Comparison of ENCODE assay signal across 9 cellular contexts in the genomic region with DNA sequence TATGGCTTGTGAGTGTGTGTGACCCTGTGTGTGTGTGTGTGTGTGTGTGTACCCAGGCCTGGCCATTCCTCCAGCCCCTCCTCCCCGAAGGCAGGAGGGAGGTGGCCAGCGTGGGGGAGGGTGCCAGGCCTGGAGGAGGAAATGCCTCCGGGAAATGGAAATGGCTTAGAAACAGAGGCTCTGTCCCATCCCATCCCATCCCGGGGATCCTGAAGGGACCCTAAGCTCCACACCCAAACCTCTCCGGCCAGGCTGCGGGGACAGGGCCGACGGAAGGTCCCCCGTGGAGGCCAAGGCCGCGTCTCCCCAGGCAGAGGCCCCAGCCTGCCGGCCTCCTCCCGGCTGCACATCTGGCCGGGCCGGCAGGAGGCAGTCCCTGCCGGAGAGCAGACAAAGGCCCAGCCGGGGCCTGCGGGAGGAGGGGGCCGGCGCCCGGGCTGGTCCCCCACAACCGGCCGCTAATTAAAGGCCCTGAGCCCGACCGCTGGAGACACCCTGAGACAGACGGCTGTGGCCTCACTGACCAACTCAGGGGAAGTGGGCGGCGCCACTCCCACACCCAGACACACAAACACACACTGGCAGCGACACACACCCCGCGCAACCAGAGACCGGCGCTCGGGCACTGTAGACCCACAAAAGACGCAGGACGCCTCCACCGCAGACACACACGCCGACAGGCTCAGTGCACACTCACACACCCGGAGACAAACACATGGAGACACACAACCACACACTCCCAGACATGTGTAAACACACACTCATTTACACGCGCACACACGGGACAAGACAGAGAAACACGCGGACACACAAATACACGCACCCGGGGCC. TPM values are rescaled to one million over a fixed set of nuclear protein-coding genes. Genes with fewer than 3 reads are reported as not detected.
DNase-seq lines count a peak whose midpoint lies in the region; ATAC-seq and TF ChIP-seq lines count a peak whose summit lies in the region.
"Had no signal": no experiment of that assay in that cellular context is flagged by ENCODE, and none has a peak within 500 bp of the region (broad histone marks: within the 10 kb centered on the region; RNA-seq: fewer than 3 reads in every experiment).

No MANE protein-coding gene starts in this region.

- no peak for TF ChIP-seq POLR2A in testis (IDR thresholded peaks at IDR 0.05)

- 2 to 4% methylated on average over 45 to 47 of the region's 47 CpGs for WGBS in lung, 2 donors
- WGBS in testis, 2 donors = 2 to 8% methylated on average over 22 to 46 of the region's 47 CpGs

- H3K4me1 ChIP-seq in duodenal mucosa (ENCODE audit: control insufficient read depth in 1 of 2, insufficient read depth in 2 of 2, low read length in 2 of 2) (peaks cover 7 to 16% of the 10 kb centered on the region in 2 donors), lung (ENCODE audit: control insufficient read depth in 2 of 2, insufficient read depth in 2 of 2, low read length in 2 of 2) (peaks cover 3 to 14% of the 10 kb centered on the region in 2 donors), testis (peaks cover 4% of the 10 kb centered on the region)

- ATAC-seq in lung (ENCODE audit: insufficient read depth, low FRiP score) (no peak), HG03457 (IDR thresholded peaks at IDR 0.05; ENCODE audit: unreplicated experiment) (no peak), HG02970 (IDR thresholded peaks at IDR 0.05; ENCODE audit: low FRiP score, unreplicated experiment) (no peak)

- TF ChIP-seq CTCF in lung (IDR thresholded peaks at IDR 0.05; ENCODE audit: control extremely low read depth, extremely low read depth) = no peak
- no peak for TF ChIP-seq CTCF in testis (IDR thresholded peaks at IDR 0.05)

- peak overlapping the region; percentile 53 for H3K27ac ChIP-seq in SK-N-MC
- no peak overlapping the region for H3K27ac ChIP-seq in duodenal mucosa (ENCODE audit: low read depth, low read length)
- H3K27ac ChIP-seq in lung (ENCODE audit: low read depth in 1 of 2, low read length in 1 of 2) = peak overlapping the region; percentile 39 to 82
- peak overlapping the region; percentile 68 to 76 for H3K27ac ChIP-seq in testis

- intact Hi-C loops in testis (cut with DNase I; ENCODE audit: low total_unique reads) = no loop called here

- H3K9ac ChIP-seq in SK-N-MC (ENCODE audit: insufficient read length) (peak overlapping the region; percentile 84), duodenal mucosa (ENCODE audit: low read depth in 1 of 2, low read length in 2 of 2) (peak overlapping the region; percentile 27 to 72)

- peak overlapping the region; percentile 89 for H3K4me3 ChIP-seq in SK-N-MC
- peak overlapping the region; percentile 57 to 86 for H3K4me3 ChIP-seq in duodenal mucosa (ENCODE audit: low read depth in 1 of 2, low read length in 2 of 2)
- H3K4me3 ChIP-seq in lung = peak overlapping the region; percentile 82
- H3K4me3 ChIP-seq in testis = peak overlapping the region; percentile 65 to 70

- H3K27me3 ChIP-seq in duodenal mucosa (ENCODE audit: control insufficient read depth in 1 of 2, insufficient read depth in 2 of 2, low read length in 2 of 2) = peaks cover 17 to 19% of the 10 kb centered on the region in 2 donors
- no peaks in the 10 kb centered on the region for H3K27me3 ChIP-seq in lung (ENCODE audit: control insufficient read depth, insufficient read depth)
- no peaks in the 10 kb centered on the region for H3K27me3 ChIP-seq in testis

- H3K9me3 ChIP-seq in SK-N-MC (ENCODE audit: low read depth, low read length) = no peaks in the 10 kb centered on the region
- no peaks in the 10 kb centered on the region for H3K9me3 ChIP-seq in duodenal mucosa (ENCODE audit: control insufficient read depth in 1 of 2, low read length in 2 of 2)
- peaks cover 0 to 11% of the 10 kb centered on the region in 2 donors for H3K9me3 ChIP-seq in lung (ENCODE audit: control insufficient read depth in 2 of 2, insufficient read depth in 1 of 2, low read length in 1 of 2)
- no peaks in the 10 kb centered on the region for H3K9me3 ChIP-seq in testis

- peaks cover 18% of the 10 kb centered on the region; the same call in 1 of the 2 replicates for H3K36me3 ChIP-seq in SK-N-MC (ENCODE audit: insufficient read depth, low read length)
- H3K36me3 ChIP-seq in duodenal mucosa (ENCODE audit: control insufficient read depth in 1 of 2, insufficient read depth in 2 of 2, low read length in 2 of 2) = no peaks in the 10 kb centered on the region
- no peaks in the 10 kb centered on the region for H3K36me3 ChIP-seq in lung (ENCODE audit: control insufficient read depth in 2 of 2, insufficient read depth in 2 of 2, low read length in 2 of 2)
- no peaks in the 10 kb centered on the region for H3K36me3 ChIP-seq in testis (ENCODE audit: low read depth, missing control alignments)

- DNase-seq in ELF-1 (ENCODE audit: low read depth, low spot score) = peak; percentile 87
- no peak for DNase-seq in SK-N-MC (ENCODE audit: low read depth, low spot score)
- DNase-seq in lung (ENCODE audit: low spot score) = no peak
- DNase-seq in testis = peak; percentile 40
- DNase-seq in central memory CD4-positive, alpha-beta T cell = no peak

RNA-seq across cellular contexts. Expression of a gene that starts 1.1 kb away (rescaled TPM):
- total RNA-seq in lung (10 to 100 TPM; 13.1 to 44.1 TPM), testis (10 to 100 TPM; 27.9 to 31.9 TPM)
- polyA plus RNA-seq in lung (10 to 100 TPM in 1 of 2 donors, 1 to 10 TPM in 1; 9.1 to 17.5 TPM), testis (ENCODE audit: insufficient read depth, low read depth, low replicate concordance) (7.2 TPM)

RNA-seq across cellular contexts. Expression of a gene that starts 21.0 kb away (rescaled TPM):
- total RNA-seq in lung = not detected
- polyA plus RNA-seq in lung = not detected
- 1 to 10 TPM; 1.4 to 4.6 TPM for total RNA-seq in testis
- 4.0 TPM for polyA plus RNA-seq in testis (ENCODE audit: insufficient read depth, low read depth, low replicate concordance)
- total RNA-seq: NCI-H460 had no signal

RNA-seq across cellular contexts. Expression of a gene that starts 32.2 kb away (rescaled TPM):
- total RNA-seq in lung (100 to 1,000 TPM in 1 of 2 donors, 10 to 100 TPM in 1; 23.4 to 100 TPM), testis (1 to 10 TPM; 4.7 to 6.7 TPM)
- polyA plus RNA-seq in lung (100 to 1,000 TPM in 1 of 2 donors, 10 to 100 TPM in 1; 46.1 to 127 TPM), testis (ENCODE audit: insufficient read depth, low read depth, low replicate concordance) (5.9 TPM)

Comparison
In these comparisons a context has a peak if more than half of its experiments do, and no peak if none do; other contexts are left out.
1. DNase-seq: peak in ELF-1 (single experiment) and testis (single experiment); none in SK-N-MC (single experiment), lung (single experiment) and central memory CD4-positive, alpha-beta T cell (single experiment).
2. Peak in every context shown above with its lines, with median percentiles within 50 percentile points of each other: H3K4me3 ChIP-seq.